ENCODE assay signal across 30 cellular contexts in the genomic region with DNA sequence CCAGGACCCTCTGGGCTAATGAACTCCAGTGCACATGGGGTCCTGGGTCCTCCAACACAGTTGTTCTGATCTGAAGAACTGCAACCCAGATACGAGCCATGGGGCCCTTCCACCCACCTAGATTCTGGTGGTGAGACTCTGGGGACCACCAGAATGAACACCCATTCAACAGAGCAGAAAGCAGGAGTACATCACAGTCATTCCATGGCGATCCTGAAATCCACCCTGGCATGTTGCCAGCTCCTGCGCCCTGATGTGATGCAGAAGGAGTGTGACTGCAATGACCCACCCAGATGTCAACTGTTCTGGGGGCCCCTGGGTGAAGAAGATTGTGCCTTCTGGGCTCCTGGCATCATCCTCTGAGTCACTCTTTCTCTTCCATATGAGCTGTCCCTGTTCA.
DNase-seq lines count a peak whose midpoint lies in the region; ATAC-seq, FAIRE-seq and TF ChIP-seq lines count a peak whose summit lies in the region.
"Had no signal": no experiment of that assay in that cellular context is flagged by ENCODE, and none has a peak within 500 bp of the region (broad histone marks: within the 10 kb centered on the region; RNA-seq: fewer than 3 reads in every experiment).

No MANE protein-coding gene starts in this region.

- no peak for TF ChIP-seq RAD21 in HepG2 (CRISPR knock-in tag; IDR thresholded peaks at IDR 0.05)

- no peak overlapping the region for H3K27ac Mint-ChIP-seq in activated naive CD4-positive, alpha-beta T cell treated with anti-CD3 and anti-CD28 coated beads for 36 hours
- H3K27ac Mint-ChIP-seq: activated T-cell treated with anti-CD3 and anti-CD28 coated beads, Interleukin-2, amount 50 U/mL, for 72 hours; CD8-positive, alpha-beta T cell; memory B cell had no signal

- TF ChIP-seq CTCF in Peyer's patch (IDR thresholded peaks at IDR 0.05) (no peak), HepG2 (CRISPR knock-in tag; IDR thresholded peaks at IDR 0.05) (no peak), stomach (IDR thresholded peaks at IDR 0.05) (no peak)

- CTCF ChIA-PET in activated naive CD4-positive, alpha-beta T cell treated with anti-CD3 and anti-CD28 coated beads for 36 hours (lab: Charles Lee) = no interaction called here
- CTCF ChIA-PET in HepG2 (lab: Yijun Ruan, JAX; ENCODE audit: low intra/inter-chr PET ratio, low total read pairs) = no interaction called here

- H3K4me1 ChIP-seq in Peyer's patch = no peaks in the 10 kb centered on the region
- H3K4me1 ChIP-seq in HepG2 (ENCODE audit: insufficient read depth, low read length) = no peaks in the 10 kb centered on the region
- no peaks in the 10 kb centered on the region for H3K4me1 ChIP-seq in stomach
- H3K4me1 ChIP-seq: body of pancreas, SJCRH30, tibial nerve had no signal

- intact Hi-C loops in activated naive CD4-positive, alpha-beta T cell treated with anti-CD3 and anti-CD28 coated beads for 36 hours (cut with micrococcal nuclease) = no loop called here
- intact Hi-C loops in HepG2 (cut with micrococcal nuclease; ENCODE audit: unreplicated experiment) (no loop called here), stomach (cut with DNase I; ENCODE audit: low total_unique reads) (no loop called here)

- H3K36me3 Mint-ChIP-seq in activated naive CD4-positive, alpha-beta T cell treated with anti-CD3 and anti-CD28 coated beads for 36 hours (ENCODE audit: low read depth) = no peaks in the 10 kb centered on the region
- H3K36me3 Mint-ChIP-seq: CD8-positive, alpha-beta T cell; memory B cell had no signal

- H3K27me3 Mint-ChIP-seq in activated naive CD4-positive, alpha-beta T cell treated with anti-CD3 and anti-CD28 coated beads for 36 hours (ENCODE audit: low read depth) = no peaks in the 10 kb centered on the region

- H3K4me2 ChIP-seq in HepG2 (ENCODE audit: low read depth, low read length) = no peak overlapping the region
- H3K4me2 ChIP-seq: KMS-11 had no signal

- WGBS in HepG2 (ENCODE audit: low lambda C conversion rate) = 0% methylated on average over 1 of the region's 3 CpGs
- 75 to 85% (median 84%) methylated on average over 3 of the region's 3 CpGs for whole genome bisulfite sequencing in stomach, 5 donors

- DNase-seq in activated naive CD4-positive, alpha-beta T cell treated with anti-CD3 and anti-CD28 coated beads for 36 hours = peak; percentile 1
- no peak for DNase-seq in activated naive CD4-positive, alpha-beta T cell treated with anti-CD3 and anti-CD28 coated beads, Interleukin-2, amount 50 U/mL, for 16 hours
- peak in 2 of 3 donors; percentile 37 to 39 for DNase-seq in Peyer's patch
- DNase-seq in HepG2 (ENCODE audit: low spot score) = no peak
- peak; percentile 24 for DNase-seq in stomach
- no peak for DNase-seq in NCI-H2107 treated with DMSO at 0.1 percent for 48 hours (lab: John Stamatoyannopoulos, UW; ENCODE audit: unreplicated experiment)
- DNase-seq: activated CD4-positive, alpha-beta T cell treated with anti-CD3 and anti-CD28 coated beads for 4 hours; activated CD8-positive, alpha-beta memory T cell treated with anti-CD3 and anti-CD28 coated beads for 24 hours; activated T-cell treated with anti-CD3 and anti-CD28 coated beads, Interleukin-2, amount 50 U/mL, for 72 hours; CD8-positive, alpha-beta T cell; cerebellar nuclear complex; NCI-H2029 treated with DMSO at 0.1 percent for 48 hours; NCI-H226; NCI-H748 treated with DMSO at 0.1 percent for 48 hours; stimulated activated CD4-positive, alpha-beta T cell treated with anti-CD3 and anti-CD28 coated beads, Interleukin-4, amount 100 ng/mL, for 1 hour; SW 1271; T-helper 9 cell had no signal

- POLR2A ChIA-PET in HepG2 (lab: Yijun Ruan, JAX) = no interaction called here

- no peaks in the 10 kb centered on the region for H3K9me3 ChIP-seq in Peyer's patch
- H3K9me3 ChIP-seq in HepG2 (ENCODE audit: low read length) = no peaks in the 10 kb centered on the region
- peaks cover 0 to 7% (median 0%) of the 10 kb centered on the region in 4 donors for H3K9me3 ChIP-seq in stomach
- H3K9me3 ChIP-seq: body of pancreas, MG63 had no signal

- no peak for ATAC-seq in HepG2
- no peak for ATAC-seq in HG02678 (IDR thresholded peaks at IDR 0.05; ENCODE audit: unreplicated experiment)
- ATAC-seq in HG03095 (IDR thresholded peaks at IDR 0.05; ENCODE audit: unreplicated experiment) = no peak
- ATAC-seq: activated T-cell treated with anti-CD3 and anti-CD28 coated beads, Interleukin-2, amount 50 U/mL, for 72 hours; body of pancreas; CD8-positive, alpha-beta T cell; left colon had no signal

- H3K4me3 ChIP-seq in Peyer's patch (no peak overlapping the region), HepG2 (replicated peaks in 1 of 3; ENCODE audit: insufficient read depth in 1 of 3, low read depth in 2 of 3, low read length in 3 of 3) (no peak overlapping the region), stomach (no peak overlapping the region)
- H3K4me3 ChIP-seq: body of pancreas, MG63, SJCRH30, tibial nerve had no signal

- FAIRE-seq in HepG2 (lab: Jason Lieb, UNC) = no peak
- FAIRE-seq: GM12892, RCC 7860 had no signal

- in situ Hi-C loops in HepG2 (cut with HindIII; ENCODE audit: extremely low pct_ligation_motif_present, low pct_unique_long_range_greater_than_20kb) = no loop called here

- peaks cover 2% of the 10 kb centered on the region for H3K4me1 Mint-ChIP-seq in activated naive CD4-positive, alpha-beta T cell treated with anti-CD3 and anti-CD28 coated beads for 36 hours (ENCODE audit: low read depth)
- H3K4me1 Mint-ChIP-seq: memory B cell had no signal

- H3K27ac ChIP-seq in Peyer's patch (no peak overlapping the region), HepG2 (ENCODE audit: extremely low read length, insufficient read depth, low read length) (no peak overlapping the region), stomach (no peak overlapping the region)
- H3K27ac ChIP-seq: body of pancreas, HL-60, KMS-11, SJCRH30, tibial nerve, VCaP had no signal

- no peaks in the 10 kb centered on the region for H3K79me2 ChIP-seq in HepG2 (ENCODE audit: insufficient read depth, low read length)

- no peaks in the 10 kb centered on the region for H3K27me3 ChIP-seq in Peyer's patch
- peaks cover 0 to 32% of the 10 kb centered on the region in 2 experiments; a peak in 3 of 5 replicates for H3K27me3 ChIP-seq in HepG2 (ENCODE audit: control insufficient read depth in 1 of 2, insufficient read depth in 2 of 2, low read length in 2 of 2)
- peaks cover 0 to 35% (median 0%) of the 10 kb centered on the region in 3 donors for H3K27me3 ChIP-seq in stomach
- H3K27me3 ChIP-seq: body of pancreas, MG63, SJCRH30, tibial nerve had no signal

- H3K36me3 ChIP-seq in Peyer's patch (no peaks in the 10 kb centered on the region), HepG2 (replicated peaks in 1 of 2; ENCODE audit: control insufficient read depth in 1 of 2, insufficient read depth in 2 of 2, low read length in 2 of 2) (no peaks in the 10 kb centered on the region), stomach (no peaks in the 10 kb centered on the region)
- H3K36me3 ChIP-seq: MG63, SJCRH30, tibial nerve had no signal

- BruUV-seq in HepG2 (replicated peaks; lab: Mats Ljungman, UMichigan) = no TSS peak

- no peak for TF ChIP-seq POLR2A in Peyer's patch (IDR thresholded peaks at IDR 0.05)
- no peak for TF ChIP-seq POLR2A in HepG2 (IDR thresholded peaks at IDR 0.05; ENCODE audit: insufficient read depth in 1 of 2, low read depth in 2 of 2, low read length in 2 of 2)
- TF ChIP-seq POLR2A in stomach (IDR thresholded peaks at IDR 0.05) = no peak

- H4K20me1 ChIP-seq in HepG2 (ENCODE audit: insufficient read depth, low read length) = no peaks in the 10 kb centered on the region

- TF ChIP-seq EP300 in HepG2 (IDR thresholded peaks at IDR 0.05; ENCODE audit: low read depth in 2 of 2, low read length in 2 of 2) (no peak), HepG2 (CRISPR knock-in tag; IDR thresholded peaks at IDR 0.05; ENCODE audit: borderline replicate concordance) (no peak), stomach (IDR thresholded peaks at IDR 0.05) (no peak)

- peaks cover 6% of the 10 kb centered on the region for H3K9me3 Mint-ChIP-seq in activated naive CD4-positive, alpha-beta T cell treated with anti-CD3 and anti-CD28 coated beads for 36 hours

- no peak overlapping the region for H3K9ac ChIP-seq in HepG2 (ENCODE audit: insufficient read depth, low read depth, low read length)
- H3K9ac ChIP-seq: KMS-11 had no signal

- H3K4me3 Mint-ChIP-seq in activated naive CD4-positive, alpha-beta T cell treated with anti-CD3 and anti-CD28 coated beads for 36 hours = no peak overlapping the region
- H3K4me3 Mint-ChIP-seq: activated T-cell treated with anti-CD3 and anti-CD28 coated beads, Interleukin-2, amount 50 U/mL, for 72 hours; CD8-positive, alpha-beta T cell; memory B cell had no signal

- no peak overlapping the region for H2AFZ ChIP-seq in HepG2 (ENCODE audit: low read length)

TF ChIP-seq in HepG2, 621 proteins besides CTCF, POLR2A, EP300 and RAD21:
- TF ChIP-seq KDM2A (CRISPR knock-in tag; IDR thresholded peaks at IDR 0.05; ENCODE audit: borderline replicate concordance, low read depth) (no peak), LCORL (IDR thresholded peaks at IDR 0.05) (0 out of 2 replicates have a peak, but pooled peaks have one; percentile 36), LCORL (CRISPR knock-in tag; IDR thresholded peaks at IDR 0.05) (no peak)

Comparison
In these comparisons a context has a peak if more than half of its experiments do, and no peak if none do; other contexts are left out.
1. DNase-seq: peak in activated naive CD4-positive, alpha-beta T cell treated with anti-CD3 and anti-CD28 coated beads for 36 hours (single experiment), Peyer's patch (2 of 3) and stomach (single experiment); none in activated naive CD4-positive, alpha-beta T cell treated with anti-CD3 and anti-CD28 coated beads, Interleukin-2, amount 50 U/mL, for 16 hours (single experiment), HepG2 (single experiment) and NCI-H2107 treated with DMSO at 0.1 percent for 48 hours (single experiment).